ENCODE assay signal across 8 cellular contexts in the genomic region with DNA sequence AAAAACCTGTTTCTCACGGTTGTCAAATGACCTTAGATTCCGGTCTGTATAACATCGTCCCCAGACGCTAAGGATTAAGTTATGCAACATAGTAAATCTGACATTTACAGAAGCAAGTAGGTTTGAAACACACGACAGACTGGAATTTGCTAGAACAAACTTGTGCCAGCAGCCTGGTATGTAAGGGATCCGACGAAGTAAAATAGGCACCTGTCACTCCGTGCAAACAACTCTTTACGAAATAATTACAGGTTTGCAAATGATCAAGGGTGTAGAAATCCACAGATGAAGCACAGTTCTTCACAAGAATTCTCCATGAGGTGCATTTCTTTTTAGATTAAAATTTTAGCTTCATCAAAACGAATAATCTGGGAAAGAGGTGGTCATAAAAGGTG. TPM values are rescaled to one million over a fixed set of nuclear protein-coding genes. Genes with fewer than 3 reads are reported as not detected.
A peak's percentile ranks its signal among the peaks of the same experiment; 100 is the strongest.
DNase-seq lines count a peak whose midpoint lies in the region; ATAC-seq, FAIRE-seq and TF ChIP-seq lines count a peak whose summit lies in the region.

No MANE protein-coding gene starts in this region.

- H3F3A ChIP-seq in GM23248 (ENCODE audit: insufficient read depth) = peaks cover 17% of the 10 kb centered on the region; the same call in 1 of the 2 replicates

- H3K4me1 ChIP-seq in GM23248 (ENCODE audit: insufficient read depth) (peaks cover 12% of the 10 kb centered on the region; the same call in 1 of the 2 replicates), ascending aorta (peaks cover 3 to 11% of the 10 kb centered on the region in 2 donors), kidney (ENCODE audit: control insufficient read depth in 1 of 2, insufficient read depth in 1 of 2, low read depth in 1 of 2, low read length in 2 of 2) (peaks cover 3 to 8% of the 10 kb centered on the region in 2 donors), stomach (peaks cover 0 to 47% (median 24%) of the 10 kb centered on the region in 4 donors)

- no peak for TF ChIP-seq EP300 in stomach (IDR thresholded peaks at IDR 0.05)

- no peaks in the 10 kb centered on the region for H3K9me3 ChIP-seq in GM23248 (ENCODE audit: low read depth)
- H3K9me3 ChIP-seq in ascending aorta = no peaks in the 10 kb centered on the region
- H3K9me3 ChIP-seq in kidney (ENCODE audit: control insufficient read depth in 1 of 2, low read length in 2 of 2) = no peaks in the 10 kb centered on the region
- H3K9me3 ChIP-seq in stomach = no peaks in the 10 kb centered on the region

- H3K9me2 ChIP-seq in GM23248 (ENCODE audit: insufficient read depth) = no peaks in the 10 kb centered on the region

- H3K79me2 ChIP-seq in GM23248 (ENCODE audit: insufficient read depth) = peaks cover 28% of the 10 kb centered on the region

- 2 to 3% methylated on average over 10 of the region's 10 CpGs for WGBS in GM23248 (ENCODE audit: low coverage in 1 of 2, low lambda C conversion rate in 2 of 2, missing lambda C conversion rate in 2 of 2), 2 experiments
- 0 to 2% (median 2%) methylated on average over 10 of the region's 10 CpGs for WGBS in stomach, 5 donors

- peak overlapping the region; percentile 89 for H3K4me2 ChIP-seq in GM23248 (ENCODE audit: unreplicated experiment)

- no peak for FAIRE-seq in kidney (lab: Jason Lieb, UNC)

- peak overlapping the region; percentile 83 for H3K9ac ChIP-seq in GM23248
- H3K9ac ChIP-seq in kidney (ENCODE audit: low read length in 2 of 2) = peak overlapping the region; percentile 83 to 91

- no peak for TF ChIP-seq CTCF in LNCaP clone FGC (IDR thresholded peaks at IDR 0.05; ENCODE audit: control insufficient read depth, extremely low read depth, insufficient read depth)
- TF ChIP-seq CTCF in ascending aorta (IDR thresholded peaks at IDR 0.05) = no peak
- TF ChIP-seq CTCF in kidney (IDR thresholded peaks at IDR 0.05; ENCODE audit: borderline replicate concordance, extremely low read depth, insufficient read depth) = no peak
- no peak for TF ChIP-seq CTCF in stomach (IDR thresholded peaks at IDR 0.05)

- H4K20me1 ChIP-seq in GM23248 (ENCODE audit: insufficient read depth) = no peaks in the 10 kb centered on the region

- H3K36me3 ChIP-seq in GM23248 (ENCODE audit: low read depth) = peaks cover 14% of the 10 kb centered on the region; the same call in 1 of the 2 replicates
- peaks cover 0 to 4% of the 10 kb centered on the region in 2 donors for H3K36me3 ChIP-seq in ascending aorta
- H3K36me3 ChIP-seq in kidney (ENCODE audit: control insufficient read depth in 1 of 2, insufficient read depth in 2 of 2, low read length in 2 of 2) = no peaks in the 10 kb centered on the region
- H3K36me3 ChIP-seq in stomach = peaks cover 0 to 16% (median 7%) of the 10 kb centered on the region in 4 donors

- H3K4me3 ChIP-seq in GM23248 = peak overlapping the region; percentile 86
- peak overlapping the region; percentile 66 for H3K4me3 ChIP-seq in LNCaP clone FGC (ENCODE audit: low read depth, low read length)
- H3K4me3 ChIP-seq in ascending aorta = peak overlapping the region; percentile 65 to 83
- H3K4me3 ChIP-seq in kidney (ENCODE audit: low read length in 2 of 2) = peak overlapping the region; percentile 88 to 99
- H3K4me3 ChIP-seq in stomach = peak overlapping the region; percentile 78 to 82 (median 80)

- peak; percentile 38 for DNase-seq in GM23248
- DNase-seq in LNCaP clone FGC (ENCODE audit: low read depth) = peak; percentile 38
- DNase-seq in ascending aorta (ENCODE audit: low spot score in 2 of 2) = no peak
- no peak for DNase-seq in kidney
- DNase-seq in stomach = no peak
- DNase-seq in activated effector memory CD4-positive, alpha-beta T cell treated with anti-CD3 and anti-CD28 coated beads, Interleukin-2, amount 50 U/mL, for 16 hours = no peak
- no peak for DNase-seq in kidney tubule cell (ENCODE audit: low spot score)

- H2AFZ ChIP-seq in GM23248 = peak overlapping the region; percentile 99

- peak; percentile 15 for ATAC-seq in GM18498 (IDR thresholded peaks at IDR 0.05; ENCODE audit: unreplicated experiment)

- in situ Hi-C loops in GM23248 (cut with MboI) = no loop called here

- H3K27me3 ChIP-seq in GM23248 (replicated peaks; ENCODE audit: insufficient read depth) (no peaks in the 10 kb centered on the region), ascending aorta (no peaks in the 10 kb centered on the region), stomach (no peaks in the 10 kb centered on the region)

- no peak for TF ChIP-seq POLR2A in stomach (IDR thresholded peaks at IDR 0.05)

- no peak overlapping the region for H3K27ac ChIP-seq in GM23248
- peak overlapping the region; percentile 59 to 78 for H3K27ac ChIP-seq in ascending aorta
- peak overlapping the region; percentile 71 to 89 for H3K27ac ChIP-seq in kidney (ENCODE audit: low read depth in 2 of 2, low read length in 2 of 2)
- peak overlapping the region; percentile 83 to 93 (median 86) for H3K27ac ChIP-seq in stomach

- intact Hi-C loops in ascending aorta (cut with DNase I) (no loop called here), kidney (cut with DNase I) (no loop called here), stomach (cut with DNase I; ENCODE audit: low total_unique reads) (no loop called here)

RNA-seq across cellular contexts. Expression of gene MOCS2, which starts 0.5 kb away (rescaled TPM):
- total RNA-seq in GM23248 (2014; rRNA removed; shearing (Covaris generic)) = 48.1 and 55.9 TPM in 2 replicates
- polyA plus RNA-seq in GM23248 (2016; fragmentation: Nextera tagmentation; extraction: Ambion mirVana) = 80.5 and 83.7 TPM in 2 replicates
- total RNA-seq in ascending aorta = 21.3 TPM
- 52.2 TPM for total RNA-seq in kidney
- 168 TPM for polyA plus RNA-seq in kidney (ENCODE audit: insufficient read depth, low read depth, low replicate concordance)
- 10 to 100 TPM; 15.8 to 41.1 (median 26.6) TPM for total RNA-seq in stomach
- polyA plus RNA-seq in stomach = 10 to 100 TPM; 46.1 to 96.4 (median 89.2) TPM

Comparison
In these comparisons a context has a peak if more than half of its experiments do, and no peak if none do; other contexts are left out.
1. DNase-seq: peak in GM23248 (single experiment) and LNCaP clone FGC (single experiment); none in ascending aorta (0 of 2), kidney (single experiment), stomach (single experiment), activated effector memory CD4-positive, alpha-beta T cell treated with anti-CD3 and anti-CD28 coated beads, Interleukin-2, amount 50 U/mL, for 16 hours (single experiment) and kidney tubule cell (single experiment).
2. Peak in every context shown above with its lines, with median percentiles within 50 percentile points of each other: H3K4me3 ChIP-seq.